ENCODE assay signal across 9 cellular contexts in genomic region chr10:86585037-86585725, GRCh38.
DNase-seq lines count a peak whose midpoint lies in the region; ATAC-seq lines count a peak whose summit lies in the region.
"Had no signal": no experiment of that assay in that cellular context is flagged by ENCODE, and none has a peak within 500 bp of the region (broad histone marks: within the 10 kb centered on the region; RNA-seq: fewer than 3 reads in every experiment).

No MANE protein-coding gene starts in this region.

- peak; percentile 96 for ATAC-seq in GM19395 (IDR thresholded peaks at IDR 0.05; ENCODE audit: unreplicated experiment)
- ATAC-seq in HG03457 (IDR thresholded peaks at IDR 0.05; ENCODE audit: unreplicated experiment) = peak; percentile 89
- ATAC-seq in effector memory CD8-positive, alpha-beta T cell (replicated peaks) = peak; percentile 97

- H3K4me3 ChIP-seq in CD8-positive, alpha-beta memory T cell (ENCODE audit: low read length) = no peak overlapping the region

- H3K36me3 Mint-ChIP-seq in CD8-positive, alpha-beta memory T cell = no peaks in the 10 kb centered on the region
- no peaks in the 10 kb centered on the region for H3K36me3 Mint-ChIP-seq in effector memory CD8-positive, alpha-beta T cell (ENCODE audit: insufficient read depth)
- H3K36me3 Mint-ChIP-seq: activated naive CD8-positive, alpha-beta T cell had no signal

- POLR2A ChIA-PET in CD8-positive, alpha-beta memory T cell (lab: Charles Lee) = interaction anchor here (1.5 to 2.0 kb wide), 2 partner anchors 185 to 187 kb away, joined by 6 to 11 read pairs; no protein-coding TSS in a partner anchor

- H3K4me1 ChIP-seq in CD8-positive, alpha-beta memory T cell (ENCODE audit: insufficient read depth, low read length) = no peaks in the 10 kb centered on the region

- H3K4me1 Mint-ChIP-seq in CD8-positive, alpha-beta memory T cell = no peaks in the 10 kb centered on the region
- H3K4me1 Mint-ChIP-seq in effector memory CD8-positive, alpha-beta T cell (ENCODE audit: low read depth in 2 of 2) = no peaks in the 10 kb centered on the region

- DNase-seq in CD8-positive, alpha-beta memory T cell = peak; percentile 58 to 79 (median 59)
- DNase-seq in NCI-H748 treated with DMSO at 0.1 percent for 48 hours (lab: John Stamatoyannopoulos, UW) (peak; percentile 42), midbrain (lab: John Stamatoyannopoulos, UW) (peak; percentile 87)
- DNase-seq in activated CD8-positive, alpha-beta memory T cell treated with anti-CD3 and anti-CD28 coated beads for 1 hour (ENCODE audit: extremely low read depth in 1 of 2, low read depth in 1 of 2) = peak; percentile 34 to 53
- DNase-seq in effector memory CD8-positive, alpha-beta T cell = peak; percentile 62 to 66 (median 64)
- peak; percentile 39 to 44 for DNase-seq in stimulated activated CD8-positive, alpha-beta memory T cell treated with anti-CD3 and anti-CD28 coated beads, Interleukin-4, amount 100 ng/mL, for 1 hour (ENCODE audit: low read depth in 2 of 2, low spot score in 1 of 2)

- peaks cover 0 to 2% of the 10 kb centered on the region in 2 donors for H3K27me3 Mint-ChIP-seq in CD8-positive, alpha-beta memory T cell
- peaks cover 4 to 17% of the 10 kb centered on the region in 2 donors for H3K27me3 Mint-ChIP-seq in effector memory CD8-positive, alpha-beta T cell

- peak overlapping the region in 1 of 8 donors; percentile 38 for H3K27ac Mint-ChIP-seq in CD8-positive, alpha-beta memory T cell
- no peak overlapping the region for H3K27ac Mint-ChIP-seq in effector memory CD8-positive, alpha-beta T cell
- H3K27ac Mint-ChIP-seq: activated naive CD8-positive, alpha-beta T cell had no signal

- H3K27ac ChIP-seq in CD8-positive, alpha-beta memory T cell (ENCODE audit: low read depth, low read length) = no peak overlapping the region

- H3K9me3 ChIP-seq in CD8-positive, alpha-beta memory T cell (ENCODE audit: low read length) = no peaks in the 10 kb centered on the region

- no peaks in the 10 kb centered on the region for H3K9me3 Mint-ChIP-seq in CD8-positive, alpha-beta memory T cell
- H3K9me3 Mint-ChIP-seq in effector memory CD8-positive, alpha-beta T cell = no peaks in the 10 kb centered on the region

- no peak overlapping the region for H3K4me3 Mint-ChIP-seq in CD8-positive, alpha-beta memory T cell
- no peak overlapping the region for H3K4me3 Mint-ChIP-seq in effector memory CD8-positive, alpha-beta T cell
- H3K4me3 Mint-ChIP-seq: activated naive CD8-positive, alpha-beta T cell had no signal

- CTCF ChIA-PET in CD8-positive, alpha-beta memory T cell (lab: Charles Lee) = interaction anchor here (0.6 to 4.5 kb wide), 12 partner anchors 9 to 194 kb away, joined by 3 to 99 read pairs (median 3); no protein-coding TSS in a partner anchor

- H3K36me3 ChIP-seq in CD8-positive, alpha-beta memory T cell (ENCODE audit: insufficient read depth, low read length) = no peaks in the 10 kb centered on the region

- no peaks in the 10 kb centered on the region for H3K27me3 ChIP-seq in CD8-positive, alpha-beta memory T cell (ENCODE audit: insufficient read depth, low read length, poor library complexity, severe bottlenecking)
